ENCODE assay signal across 25 cellular contexts in the genomic region with DNA sequence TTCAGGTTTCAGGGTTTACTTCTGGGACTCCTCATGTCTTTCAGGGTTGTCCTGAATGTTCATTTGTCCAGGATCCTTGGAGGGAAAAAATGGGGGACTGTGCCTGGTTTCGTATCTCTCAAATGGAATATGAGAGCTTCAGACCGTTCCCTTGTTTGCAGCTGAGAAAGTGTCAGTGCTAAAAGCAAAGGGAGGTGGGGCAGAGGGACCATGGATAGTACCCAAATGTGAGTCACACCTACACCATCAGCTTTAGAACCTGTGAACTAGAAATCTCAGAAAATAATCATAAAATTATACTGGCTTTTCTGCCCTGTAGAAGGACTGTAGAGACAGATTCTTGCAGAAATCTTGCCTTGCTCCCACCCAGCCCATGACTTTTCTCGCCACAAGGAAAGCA.
DNase-seq lines count a peak whose midpoint lies in the region; ATAC-seq, FAIRE-seq and TF ChIP-seq lines count a peak whose summit lies in the region.
"Had no signal": no experiment of that assay in that cellular context is flagged by ENCODE, and none has a peak within 500 bp of the region (broad histone marks: within the 10 kb centered on the region; RNA-seq: fewer than 3 reads in every experiment).

No MANE protein-coding gene starts in this region.

- DNase-seq in HL-60 (ENCODE audit: low read depth in 1 of 2, low spot score in 1 of 2): no peak
- DNase-seq in K562 (ENCODE audit: extremely low read depth in 1 of 4, low spot score in 3 of 4): no peak
- no peak for DNase-seq in left lung
- no peak for DNase-seq in RPMI8226
- no peak for DNase-seq in urothelium cell line (ENCODE audit: low spot score)
- DNase-seq: activated CD4-positive, alpha-beta T cell treated with anti-CD3 and anti-CD28 coated beads for 4 hours; activated effector memory CD4-positive, alpha-beta T cell treated with Interleukin-2 at 50 U/mL for 16 hours; activated T-cell treated with anti-CD3 and anti-CD28 coated beads for 4 hours; Calu3; colonic mucosa; DND-41; effector memory CD4-positive, alpha-beta T cell; H7; heart right ventricle; NCI-H1694; NCI-H2171; NCI-H510A treated with DMSO at 0.1 percent for 48 hours; right cardiac atrium; transverse colon had no signal

- H4K20me1 ChIP-seq in K562 (replicated peaks; ENCODE audit: control insufficient read depth, insufficient read depth, low read length): no peaks in the 10 kb centered on the region

- TF ChIP-seq CTCF in HL-60 (IDR thresholded peaks at IDR 0.05; ENCODE audit: insufficient read depth, low read length) (no peak), K562 (IDR thresholded peaks at IDR 0.05 in 2 of 3, conservative IDR thresholded peaks at IDR 0.05 in 1 of 3; ENCODE audit: insufficient read depth in 2 of 3, low read depth in 1 of 3, low read length in 3 of 3) (no peak), left lung (IDR thresholded peaks at IDR 0.05) (no peak)

- no peaks in the 10 kb centered on the region for H3K27me3 Mint-ChIP-seq in stimulated activated memory B cell treated with anti-CD40 and anti-IgM and Interleukin-4, amounts not matched to agents 10 μg/mL and 1 μg/mL and 100 μg/mL, for 72 hours
- H3K27me3 Mint-ChIP-seq: activated naive CD8-positive, alpha-beta T cell had no signal

- H3K4me2 ChIP-seq in K562 (ENCODE audit: insufficient read depth, low read length): no peak overlapping the region

- no peak for TF ChIP-seq RAD21 in K562 (CRISPR knock-in tag; conservative IDR thresholded peaks at IDR 0.05 in 1 of 2, IDR thresholded peaks at IDR 0.05 in 1 of 2)

- H3K27ac Mint-ChIP-seq in stimulated activated memory B cell treated with anti-CD40 and anti-IgM and Interleukin-4, amounts not matched to agents 10 μg/mL and 1 μg/mL and 100 μg/mL, for 72 hours: peak overlapping the region; percentile 62
- H3K27ac Mint-ChIP-seq: activated naive CD8-positive, alpha-beta T cell had no signal

- POLR2A ChIA-PET in K562 (lab: Yijun Ruan, JAX): interaction anchor here (1.2 kb wide), 1 partner anchor 19 kb away, joined by 5 read pairs; no protein-coding TSS in a partner anchor

- H3K9me3 ChIP-seq in K562 (replicated peaks; ENCODE audit: control insufficient read depth, insufficient read depth, low read depth, low read length) (no peaks in the 10 kb centered on the region), left lung (no peaks in the 10 kb centered on the region)
- H3K9me3 ChIP-seq: colonic mucosa, heart right ventricle, transverse colon had no signal

- no peak overlapping the region for H3K9ac ChIP-seq in K562 (ENCODE audit: insufficient read depth in 1 of 2, low read depth in 2 of 2, low read length in 2 of 2)

- H3K36me3 Mint-ChIP-seq in stimulated activated memory B cell treated with anti-CD40 and anti-IgM and Interleukin-4, amounts not matched to agents 10 μg/mL and 1 μg/mL and 100 μg/mL, for 72 hours: no peaks in the 10 kb centered on the region
- H3K36me3 Mint-ChIP-seq: activated naive CD8-positive, alpha-beta T cell had no signal

- H2AFZ ChIP-seq in K562 (ENCODE audit: low read depth, low read length): peak overlapping the region; percentile 48; the same call in 1 of the 2 replicates

- no peak for TF ChIP-seq POLR2A in K562 (conservative IDR thresholded peaks at IDR 0.05)

- BruUV-seq in K562 (replicated peaks; lab: Mats Ljungman, UMichigan): no TSS peak

- H3K36me3 ChIP-seq in K562 (ENCODE audit: control insufficient read depth, insufficient read depth, low read length) (no peaks in the 10 kb centered on the region), left lung (no peaks in the 10 kb centered on the region)
- H3K36me3 ChIP-seq: colonic mucosa, heart right ventricle, transverse colon had no signal

- ATAC-seq in GM21515 (IDR thresholded peaks at IDR 0.05; ENCODE audit: unreplicated experiment) (peak; percentile 18), K562 (no peak; the same call in 2 of the 3 replicates), left lung (no peak)
- ATAC-seq in stimulated activated memory B cell treated with anti-CD40 and anti-IgM and Interleukin-4, amounts not matched to agents 10 μg/mL and 1 μg/mL and 100 μg/mL, for 72 hours: no peak
- ATAC-seq: right cardiac atrium had no signal

- peak overlapping the region; percentile 45 for H3K27ac ChIP-seq in HL-60 (replicated peaks)
- H3K27ac ChIP-seq in K562 (ENCODE audit: extremely low read depth, low read depth, low read length): no peak overlapping the region
- H3K27ac ChIP-seq in left lung: peak overlapping the region in 1 of 2 donors; percentile 52
- H3K27ac ChIP-seq: C4-2B, colonic mucosa, transverse colon had no signal

- H3K27me3 ChIP-seq in HL-60 (ENCODE audit: insufficient read depth, poor library complexity, severe bottlenecking): no peaks in the 10 kb centered on the region
- no peaks in the 10 kb centered on the region for H3K27me3 ChIP-seq in K562 (ENCODE audit: control insufficient read depth in 2 of 2, insufficient read depth in 2 of 2, low read length in 2 of 2)
- no peaks in the 10 kb centered on the region for H3K27me3 ChIP-seq in left lung
- H3K27me3 ChIP-seq: colonic mucosa, transverse colon had no signal

- H3K4me1 ChIP-seq in K562 (replicated peaks in 1 of 2; ENCODE audit: control insufficient read depth in 2 of 2, insufficient read depth in 2 of 2, low read length in 2 of 2) (no peaks in the 10 kb centered on the region; a peak in 2 of 5 replicates), left lung (peaks cover 0 to 10% of the 10 kb centered on the region in 2 donors)
- H3K4me1 ChIP-seq: colonic mucosa, transverse colon had no signal

- no peaks in the 10 kb centered on the region for H3K79me2 ChIP-seq in K562 (ENCODE audit: control insufficient read depth, insufficient read depth, low read length)

- no peaks in the 10 kb centered on the region for H3K9me1 ChIP-seq in K562 (ENCODE audit: control insufficient read depth, insufficient read depth, low read length)

- H3K4me3 ChIP-seq in HL-60 (replicated peaks; ENCODE audit: insufficient read depth, low read length) (no peak overlapping the region), K562 (no peak overlapping the region), left lung (no peak overlapping the region)
- H3K4me3 ChIP-seq: colonic mucosa, heart right ventricle, lung, transverse colon had no signal

- no peak for TF ChIP-seq EP300 in K562 (IDR thresholded peaks at IDR 0.05; ENCODE audit: low read length)

- no peak for FAIRE-seq in K562 (lab: Jason Lieb, UNC)
- FAIRE-seq in urothelium cell line (lab: Jason Lieb, UNC): no peak

- no peaks in the 10 kb centered on the region for H3K9me3 Mint-ChIP-seq in stimulated activated memory B cell treated with anti-CD40 and anti-IgM and Interleukin-4, amounts not matched to agents 10 μg/mL and 1 μg/mL and 100 μg/mL, for 72 hours
- H3K9me3 Mint-ChIP-seq: nephron had no signal

- CTCF ChIA-PET in K562 (lab: Yijun Ruan, JAX; ENCODE audit: low intra/inter-chr PET ratio): no interaction called here

- WGBS in K562 (ENCODE audit: insufficient coverage, low coverage, missing lambda C conversion rate): 9% methylated on average over 3 of the region's 3 CpGs

- in situ Hi-C loops in K562 (cut with MboI): no loop called here

- intact Hi-C loops in K562 (cut with micrococcal nuclease) (no loop called here), left lung (cut with DNase I) (no loop called here)

- no peak overlapping the region for H3K4me3 Mint-ChIP-seq in stimulated activated memory B cell treated with anti-CD40 and anti-IgM and Interleukin-4, amounts not matched to agents 10 μg/mL and 1 μg/mL and 100 μg/mL, for 72 hours
- H3K4me3 Mint-ChIP-seq: activated naive CD8-positive, alpha-beta T cell; nephron had no signal

- H3K4me1 Mint-ChIP-seq in stimulated activated memory B cell treated with anti-CD40 and anti-IgM and Interleukin-4, amounts not matched to agents 10 μg/mL and 1 μg/mL and 100 μg/mL, for 72 hours: peaks cover 8% of the 10 kb centered on the region

TF ChIP-seq in K562, 482 proteins besides CTCF, POLR2A, EP300 and RAD21 (continues in another document):
- TF ChIP-seq JUND (IDR thresholded peaks at IDR 0.05; ENCODE audit: borderline replicate concordance, low read depth, low read length) (no peak), JUND (tag; IDR thresholded peaks at IDR 0.05; ENCODE audit: borderline replicate concordance, low read depth, low read length) (peak; percentile 28; the same call in 1 of the 3 replicates), MTA3 (IDR thresholded peaks at IDR 0.05; ENCODE audit: borderline replicate concordance) (no peak), MED1 (CRISPR knock-in tag; IDR thresholded peaks at IDR 0.05; ENCODE audit: borderline replicate concordance) (no peak)
- TF ChIP-seq, protein P1, sequence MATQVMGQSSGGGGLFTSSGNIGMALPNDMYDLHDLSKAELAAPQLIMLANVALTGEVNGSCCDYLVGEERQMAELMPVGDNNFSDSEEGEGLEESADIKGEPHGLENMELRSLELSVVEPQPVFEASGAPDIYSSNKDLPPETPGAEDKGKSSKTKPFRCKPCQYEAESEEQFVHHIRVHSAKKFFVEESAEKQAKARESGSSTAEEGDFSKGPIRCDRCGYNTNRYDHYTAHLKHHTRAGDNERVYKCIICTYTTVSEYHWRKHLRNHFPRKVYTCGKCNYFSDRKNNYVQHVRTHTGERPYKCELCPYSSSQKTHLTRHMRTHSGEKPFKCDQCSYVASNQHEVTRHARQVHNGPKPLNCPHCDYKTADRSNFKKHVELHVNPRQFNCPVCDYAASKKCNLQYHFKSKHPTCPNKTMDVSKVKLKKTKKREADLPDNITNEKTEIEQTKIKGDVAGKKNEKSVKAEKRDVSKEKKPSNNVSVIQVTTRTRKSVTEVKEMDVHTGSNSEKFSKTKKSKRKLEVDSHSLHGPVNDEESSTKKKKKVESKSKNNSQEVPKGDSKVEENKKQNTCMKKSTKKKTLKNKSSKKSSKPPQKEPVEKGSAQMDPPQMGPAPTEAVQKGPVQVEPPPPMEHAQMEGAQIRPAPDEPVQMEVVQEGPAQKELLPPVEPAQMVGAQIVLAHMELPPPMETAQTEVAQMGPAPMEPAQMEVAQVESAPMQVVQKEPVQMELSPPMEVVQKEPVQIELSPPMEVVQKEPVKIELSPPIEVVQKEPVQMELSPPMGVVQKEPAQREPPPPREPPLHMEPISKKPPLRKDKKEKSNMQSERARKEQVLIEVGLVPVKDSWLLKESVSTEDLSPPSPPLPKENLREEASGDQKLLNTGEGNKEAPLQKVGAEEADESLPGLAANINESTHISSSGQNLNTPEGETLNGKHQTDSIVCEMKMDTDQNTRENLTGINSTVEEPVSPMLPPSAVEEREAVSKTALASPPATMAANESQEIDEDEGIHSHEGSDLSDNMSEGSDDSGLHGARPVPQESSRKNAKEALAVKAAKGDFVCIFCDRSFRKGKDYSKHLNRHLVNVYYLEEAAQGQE (CRISPR knock-in tag; IDR thresholded peaks at IDR 0.05; ENCODE audit: low read depth): 0 out of 2 replicates have a peak, but pooled peaks have one; percentile 44
